Comparison of ENCODE assay signal across 8 cellular contexts in genomic region chr11:57426439-57426753, GRCh38. TPM values are rescaled to one million over a fixed set of nuclear protein-coding genes. Genes with fewer than 3 reads are reported as not detected.
DNase-seq lines count a peak whose midpoint lies in the region; ATAC-seq and TF ChIP-seq lines count a peak whose summit lies in the region.

No MANE protein-coding gene starts in this region.

- no peaks in the 10 kb centered on the region for H3K36me3 Mint-ChIP-seq in neural progenitor cell

- DNase-seq in OCI-LY7 (ENCODE audit: low spot score) (peak; percentile 28), dorsolateral prefrontal cortex (no peak), neural progenitor cell (ENCODE audit: low spot score) (no peak), medulla oblongata (ENCODE audit: extremely low spot score) (no peak), HT-29 (ENCODE audit: low spot score) (no peak), foreskin melanocyte (no peak)

- no peak overlapping the region for H3K9ac ChIP-seq in neural progenitor cell

- H3K9me3 ChIP-seq in OCI-LY7 (ENCODE audit: low read length) (no peaks in the 10 kb centered on the region), neural progenitor cell (ENCODE audit: low read depth) (no peaks in the 10 kb centered on the region)

- no peak for ATAC-seq in GM21390 (IDR thresholded peaks at IDR 0.05; ENCODE audit: unreplicated experiment)

- H3K4me3 ChIP-seq in GM08714 (ENCODE audit: low read length): peak overlapping the region; percentile 80
- H3K4me3 ChIP-seq in OCI-LY7 (ENCODE audit: low read depth, low read length, poor library complexity, severe bottlenecking): peak overlapping the region; percentile 75
- H3K4me3 ChIP-seq in dorsolateral prefrontal cortex: peak overlapping the region; percentile 26 to 70 (median 55)
- H3K4me3 ChIP-seq in neural progenitor cell: peak overlapping the region; percentile 49

- peak overlapping the region; percentile 85 for H3K4me2 ChIP-seq in OCI-LY7 (ENCODE audit: low read length)
- H3K4me2 ChIP-seq in neural progenitor cell: peak overlapping the region; percentile 87

- H4K20me1 ChIP-seq in OCI-LY7 (ENCODE audit: insufficient read depth, low read length) (no peaks in the 10 kb centered on the region), neural progenitor cell (ENCODE audit: low read depth) (no peaks in the 10 kb centered on the region)

- POLR2A ChIA-PET in OCI-LY7 (lab: Charles Lee): interaction anchor here (0.5 to 1.6 kb wide), 5 partner anchors 8 to 121 kb away, joined by 3 to 7 read pairs (median 4); no protein-coding TSS in a partner anchor

- peaks cover 8% of the 10 kb centered on the region for H3F3A ChIP-seq in neural progenitor cell (ENCODE audit: low read depth)

- intact Hi-C loops in OCI-LY7 (cut with micrococcal nuclease; ENCODE audit: unreplicated experiment) (no loop called here), dorsolateral prefrontal cortex (cut with DNase I) (no loop called here)

- peak overlapping the region; percentile 83 for H3K4me3 Mint-ChIP-seq in neural progenitor cell

- no peaks in the 10 kb centered on the region for H3K9me3 Mint-ChIP-seq in neural progenitor cell

- peak overlapping the region; percentile 65 for H3K27ac ChIP-seq in OCI-LY7 (ENCODE audit: low read depth, low read length, poor library complexity, severe bottlenecking)
- peak overlapping the region in 39 of 59 donors; percentile 1 to 86 (median 72) for H3K27ac ChIP-seq in dorsolateral prefrontal cortex
- H3K27ac ChIP-seq in neural progenitor cell: no peak overlapping the region

- H3K27me3 ChIP-seq in dorsolateral prefrontal cortex (peaks cover 0 to 7% (median 0%) of the 10 kb centered on the region in 45 donors), neural progenitor cell (peaks cover 48% of the 10 kb centered on the region)

- peaks cover 31% of the 10 kb centered on the region for H3K4me1 Mint-ChIP-seq in neural progenitor cell

- H3K27ac Mint-ChIP-seq in neural progenitor cell: no peak overlapping the region

- no peak for TF ChIP-seq CTCF in OCI-LY7 (conservative IDR thresholded peaks at IDR 0.05; ENCODE audit: low read length)
- TF ChIP-seq CTCF in dorsolateral prefrontal cortex (IDR thresholded peaks at IDR 0.05 in 54 of 56, conservative IDR thresholded peaks at IDR 0.05 in 2 of 56; ENCODE audit: low read depth in 1 of 56, partially characterized antibody in 56 of 56): no peak
- no peak for TF ChIP-seq CTCF in neural progenitor cell (IDR thresholded peaks at IDR 0.05)

- H3K27me3 Mint-ChIP-seq in neural progenitor cell (ENCODE audit: insufficient read depth, low read depth): peaks cover 5% of the 10 kb centered on the region

- H3K36me3 ChIP-seq in OCI-LY7 (ENCODE audit: insufficient read depth, low read length): peaks cover 44% of the 10 kb centered on the region
- no peaks in the 10 kb centered on the region for H3K36me3 ChIP-seq in neural progenitor cell

- peak overlapping the region; percentile 41; the same call in 1 of the 2 replicates for H2AFZ ChIP-seq in OCI-LY7 (ENCODE audit: low read length)
- H2AFZ ChIP-seq in neural progenitor cell (replicated peaks): peak overlapping the region; percentile 92

- CTCF ChIA-PET in OCI-LY7 (lab: Charles Lee; ENCODE audit: unreplicated experiment): interaction anchor here (0.6 kb wide), 1 partner anchor 31 kb away, joined by 4 read pairs; no protein-coding TSS in a partner anchor

- peaks cover 23% of the 10 kb centered on the region; the same call in 1 of the 2 replicates for H3K79me2 ChIP-seq in OCI-LY7 (ENCODE audit: insufficient read depth, low read depth, low read length)
- no peaks in the 10 kb centered on the region for H3K79me2 ChIP-seq in neural progenitor cell (ENCODE audit: low read depth)

- no TSS peak for BruUV-seq in OCI-LY7 (replicated peaks; lab: Mats Ljungman, UMichigan)

- H3K4me1 ChIP-seq in OCI-LY7 (ENCODE audit: insufficient read depth, low read length, poor library complexity, severe bottlenecking) (peaks cover 23% of the 10 kb centered on the region), neural progenitor cell (no peaks in the 10 kb centered on the region)

- H3K9me2 ChIP-seq in OCI-LY7 (ENCODE audit: insufficient read depth, low read length): no peaks in the 10 kb centered on the region

RNA-seq across cellular contexts. Expression of gene SLC43A3, which starts 0.5 kb away (rescaled TPM):
- 38.4 and 41.3 TPM in 2 replicates for total RNA-seq in OCI-LY7 (2014; rRNA removed; shearing (Covaris generic))
- 55.5 and 62.1 TPM in 2 replicates for total RNA-seq in OCI-LY7 (2022)
- total RNA-seq in dorsolateral prefrontal cortex: 10 to 100 TPM in 13 of 120 experiments, 1 to 10 TPM in 107; 2.5 to 22.1 (median 6.5) TPM
- total RNA-seq in neural progenitor cell (ENCODE audit: low replicate concordance): 5.6 and 7.8 TPM in 2 replicates
- not detected in 2 replicates for total RNA-seq in HT-29 (2014; rRNA removed; shearing (Covaris generic))

RNA-seq across cellular contexts. Expression of gene RTN4RL2, which starts 33.9 kb away (rescaled TPM):
- 0.25 and 0.41 TPM in 2 replicates for total RNA-seq in OCI-LY7 (2014; rRNA removed; shearing (Covaris generic))
- total RNA-seq in OCI-LY7 (2022): 2.3 and 4.2 TPM in 2 replicates
- total RNA-seq in dorsolateral prefrontal cortex: 10 to 100 TPM in 119 of 120 experiments, 1 to 10 TPM in 1; 8.1 to 75.2 (median 32.4) TPM
- total RNA-seq in neural progenitor cell (ENCODE audit: low replicate concordance): 0.13 and 1.9 TPM in 2 replicates
- total RNA-seq in HT-29 (2014; rRNA removed; shearing (Covaris generic)): 0.79 and 1.1 TPM in 2 replicates

RNA-seq across cellular contexts. Expression of gene PRG2, which starts 35.9 kb away (rescaled TPM):
- total RNA-seq in OCI-LY7 (2014; rRNA removed; shearing (Covaris generic)): 0.28 TPM in 1 of 2 replicates, not detected in the other
- total RNA-seq in OCI-LY7 (2022): 1.1 and 1.2 TPM in 2 replicates
- under 1 TPM in 2 of 120 experiments, not detected in 118; 0.28 to 0.47 TPM for total RNA-seq in dorsolateral prefrontal cortex
- total RNA-seq in neural progenitor cell (ENCODE audit: low replicate concordance): not detected in 2 replicates
- not detected in 2 replicates for total RNA-seq in HT-29 (2014; rRNA removed; shearing (Covaris generic))

RNA-seq across cellular contexts. Expression of gene PRG3, which starts 45.4 kb away (rescaled TPM):
- total RNA-seq in OCI-LY7 (2014; rRNA removed; shearing (Covaris generic)): not detected in 2 replicates
- not detected in 2 replicates for total RNA-seq in OCI-LY7 (2022)
- not detected for total RNA-seq in dorsolateral prefrontal cortex
- total RNA-seq in neural progenitor cell (ENCODE audit: low replicate concordance): not detected in 2 replicates
- not detected in 2 replicates for total RNA-seq in HT-29 (2014; rRNA removed; shearing (Covaris generic))
